In genomic region chr1:27630859-27631491, GRCh38 we compare ENCODE assay signal across 10 cellular contexts. TPM values are rescaled to one million over a fixed set of nuclear protein-coding genes. Genes with fewer than 3 reads are reported as not detected.
DNase-seq lines count a peak whose midpoint lies in the region; ATAC-seq and TF ChIP-seq lines count a peak whose summit lies in the region.
"Had no signal": no experiment of that assay in that cellular context is flagged by ENCODE, and none has a peak within 500 bp of the region (broad histone marks: within the 10 kb centered on the region; RNA-seq: fewer than 3 reads in every experiment).

No MANE protein-coding gene starts in this region.

- H3K27ac ChIP-seq in layer of hippocampus (ENCODE audit: low read depth, low read length) (peak overlapping the region; percentile 62), upper lobe of right lung (peak overlapping the region; percentile 87)
- H3K27ac ChIP-seq: VCaP had no signal

- H3K36me3 ChIP-seq in upper lobe of right lung: no peaks in the 10 kb centered on the region

- H3K36me3 Mint-ChIP-seq in activated CD4-positive, alpha-beta T cell treated with anti-CD3 and anti-CD28 coated beads, Interleukin-2, amount 10 ng/mL, durations not matched to agents 7 days and 5 days (ENCODE audit: low read depth): no peaks in the 10 kb centered on the region

- no peak for TF ChIP-seq CTCF in upper lobe of right lung (IDR thresholded peaks at IDR 0.05)

- H3K27ac Mint-ChIP-seq in activated CD4-positive, alpha-beta T cell treated with anti-CD3 and anti-CD28 coated beads, Interleukin-2, amount 10 ng/mL, durations not matched to agents 7 days and 5 days: peak overlapping the region; percentile 80

- H3K27me3 ChIP-seq in layer of hippocampus (ENCODE audit: control insufficient read depth, insufficient read depth, low read length) (peaks cover 2% of the 10 kb centered on the region), upper lobe of right lung (no peaks in the 10 kb centered on the region)

- no peak overlapping the region for H3K4me3 Mint-ChIP-seq in activated CD4-positive, alpha-beta T cell treated with anti-CD3 and anti-CD28 coated beads, Interleukin-2, amount 10 ng/mL, durations not matched to agents 7 days and 5 days

- CTCF ChIA-PET in activated CD4-positive, alpha-beta T cell treated with anti-CD3 and anti-CD28 coated beads, Interleukin-2, amount 10 ng/mL, durations not matched to agents 7 days and 5 days (lab: Charles Lee): interaction anchor here (0.7 to 1.4 kb wide), 4 partner anchors 14 to 812 kb away, joined by 3 to 6 read pairs (median 4); no protein-coding TSS in a partner anchor

- H3K4me1 Mint-ChIP-seq in activated CD4-positive, alpha-beta T cell treated with anti-CD3 and anti-CD28 coated beads, Interleukin-2, amount 10 ng/mL, durations not matched to agents 7 days and 5 days: peaks cover 64% of the 10 kb centered on the region

- ATAC-seq in upper lobe of right lung: peak; percentile 77
- ATAC-seq in GM18519 (IDR thresholded peaks at IDR 0.05; ENCODE audit: low FRiP score, unreplicated experiment): no peak
- no peak for ATAC-seq in left colon

- peaks cover 62% of the 10 kb centered on the region for H3K4me1 ChIP-seq in upper lobe of right lung

- no peaks in the 10 kb centered on the region for H3K9me3 Mint-ChIP-seq in activated CD4-positive, alpha-beta T cell treated with anti-CD3 and anti-CD28 coated beads, Interleukin-2, amount 10 ng/mL, durations not matched to agents 7 days and 5 days

- intact Hi-C loops in upper lobe of right lung (cut with DNase I): no loop called here
- intact Hi-C loops in left colon (cut with DNase I, micrococcal nuclease): no loop called here

- H3K27me3 Mint-ChIP-seq in activated CD4-positive, alpha-beta T cell treated with anti-CD3 and anti-CD28 coated beads, Interleukin-2, amount 10 ng/mL, durations not matched to agents 7 days and 5 days: peaks cover 10% of the 10 kb centered on the region

- DNase-seq in activated CD4-positive, alpha-beta T cell treated with anti-CD3 and anti-CD28 coated beads, Interleukin-2, amount 10 ng/mL, durations not matched to agents 7 days and 5 days: no peak
- DNase-seq in activated CD4-positive, alpha-beta T cell treated with anti-CD3 and anti-CD28 coated beads, Interleukin-2, amount 50 U/mL, for 48 hours: no peak
- DNase-seq in UCSD-AML1 (lab: John Stamatoyannopoulos, UW; ENCODE audit: unreplicated experiment) (peak; percentile 63), upper lobe of right lung (peak; percentile 78), iPS-NIHi7 (ENCODE audit: extremely low spot score) (no peak), left colon (no peak)
- DNase-seq: ACHN had no signal

- peak overlapping the region; percentile 53 for H3K4me3 ChIP-seq in upper lobe of right lung

- POLR2A ChIA-PET in activated CD4-positive, alpha-beta T cell treated with anti-CD3 and anti-CD28 coated beads, Interleukin-2, amount 10 ng/mL, durations not matched to agents 7 days and 5 days (lab: Charles Lee): no interaction called here

- H3K9me3 ChIP-seq in upper lobe of right lung: no peaks in the 10 kb centered on the region

RNA-seq across cellular contexts. Expression of gene FGR, which starts 4.0 kb away (rescaled TPM):
- total RNA-seq in activated CD4-positive, alpha-beta T cell treated with anti-CD3 and anti-CD28 coated beads, Interleukin-2, amount 10 ng/mL, durations not matched to agents 7 days and 5 days: not detected
- total RNA-seq in upper lobe of right lung: 149 TPM
- total RNA-seq in left colon: 1 to 10 TPM; 1.6 to 2.2 TPM

RNA-seq across cellular contexts. Expression of gene AHDC1, which starts 27.0 kb away (rescaled TPM):
- 10 to 100 TPM; 15.3 to 19.3 TPM for total RNA-seq in activated CD4-positive, alpha-beta T cell treated with anti-CD3 and anti-CD28 coated beads, Interleukin-2, amount 10 ng/mL, durations not matched to agents 7 days and 5 days
- 34.2 TPM for total RNA-seq in upper lobe of right lung
- 10 to 100 TPM; 21.5 to 25.2 TPM for total RNA-seq in left colon

RNA-seq across cellular contexts. Expression of gene IFI6, which starts 41.0 kb away (rescaled TPM):
- total RNA-seq in activated CD4-positive, alpha-beta T cell treated with anti-CD3 and anti-CD28 coated beads, Interleukin-2, amount 10 ng/mL, durations not matched to agents 7 days and 5 days: 100 to 1,000 TPM; 231 to 321 TPM
- total RNA-seq in upper lobe of right lung (259 TPM), left colon (10 to 100 TPM; 15.7 to 19.6 TPM)

Comparison
In these comparisons a context has a peak if more than half of its experiments do, and no peak if none do; other contexts are left out.
1. DNase-seq: peak in UCSD-AML1 (single experiment) and upper lobe of right lung (single experiment); none in activated CD4-positive, alpha-beta T cell treated with anti-CD3 and anti-CD28 coated beads, Interleukin-2, amount 10 ng/mL, durations not matched to agents 7 days and 5 days (single experiment), activated CD4-positive, alpha-beta T cell treated with anti-CD3 and anti-CD28 coated beads, Interleukin-2, amount 50 U/mL, for 48 hours (0 of 2), iPS-NIHi7 (single experiment) and left colon (0 of 2).
2. RNA of gene FGR, which starts 4.0 kb away (total RNA-seq): 149 TPM in upper lobe of right lung (single experiment); 1.6 to 2.2 TPM in left colon and not detected in activated CD4-positive, alpha-beta T cell treated with anti-CD3 and anti-CD28 coated beads, Interleukin-2, amount 10 ng/mL, durations not matched to agents 7 days and 5 days; every median in the first group is over 10 times any median in the second.
3. RNA of gene IFI6, which starts 41.0 kb away (total RNA-seq): 231 to 321 TPM in activated CD4-positive, alpha-beta T cell treated with anti-CD3 and anti-CD28 coated beads, Interleukin-2, amount 10 ng/mL, durations not matched to agents 7 days and 5 days and 259 TPM in upper lobe of right lung (single experiment); 15.7 to 19.6 TPM in left colon; every median in the first group is over 10 times any median in the second.